Comparison of ENCODE assay signal across 35 cellular contexts in the genomic region with DNA sequence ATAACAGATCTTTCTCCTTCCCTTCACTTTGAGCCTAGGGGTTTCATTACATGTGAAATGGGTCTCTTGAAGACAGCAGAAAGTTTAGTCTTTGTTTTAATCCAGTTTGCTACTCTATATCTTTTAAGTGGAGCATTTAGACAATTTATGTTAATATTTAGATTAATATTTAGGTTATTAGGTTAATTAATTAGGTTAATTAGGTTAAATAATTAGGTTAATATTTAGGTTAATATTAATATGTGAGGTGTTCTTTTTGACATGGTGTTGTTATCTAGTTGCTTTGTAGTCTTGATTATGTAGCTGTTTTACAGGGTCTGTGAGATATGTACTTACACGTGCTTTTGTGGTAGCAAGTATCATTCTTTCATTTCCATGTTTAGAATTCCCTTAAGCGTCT.
"Had no signal": no experiment of that assay in that cellular context is flagged by ENCODE, and none has a peak within 500 bp of the region (broad histone marks: within the 10 kb centered on the region; RNA-seq: fewer than 3 reads in every experiment).

No MANE protein-coding gene starts in this region.

- DNase-seq: Karpas-422, Kasumi-1, MG63, MM.1S, MV-4-11, NCI-H1048, NCI-H1092, NCI-H1092 treated with DMSO at 0.1 percent for 48 hours, NCI-H1105, NCI-H1105 treated with DMSO at 0.1 percent for 48 hours, NCI-H1417, NCI-H1417 treated with DMSO at 0.1 percent for 48 hours, NCI-H1436, NCI-H1436 treated with DMSO at 0.1 percent for 48 hours, NCI-H146, NCI-H1694, NCI-H1694 treated with DMSO at 0.1 percent for 48 hours, NCI-H187, NCI-H187 treated with DMSO at 0.1 percent for 48 hours, NCI-H1930, NCI-H2029, NCI-H2029 treated with DMSO at 0.1 percent for 48 hours, NCI-H2081, NCI-H2081 treated with DMSO at 0.1 percent for 48 hours, NCI-H2107, NCI-H2171, NCI-H2171 treated with DMSO at 0.1 percent for 48 hours, NCI-H2227 treated with DMSO at 0.1 percent for 48 hours, NCI-H226, NCI-H345, NCI-H446, NCI-H446 treated with DMSO at 0.1 percent for 48 hours, NCI-H510A, NCI-H510A treated with DMSO at 0.1 percent for 48 hours, NCI-H524 had no signal

- H3K9me3 ChIP-seq: MG63 had no signal

- H3K36me3 ChIP-seq: MG63 had no signal

- H3K27me3 ChIP-seq: MG63 had no signal

- H3K4me3 ChIP-seq: MG63 had no signal
